Comparison of ENCODE assay signal across 15 cellular contexts in the genomic region with DNA sequence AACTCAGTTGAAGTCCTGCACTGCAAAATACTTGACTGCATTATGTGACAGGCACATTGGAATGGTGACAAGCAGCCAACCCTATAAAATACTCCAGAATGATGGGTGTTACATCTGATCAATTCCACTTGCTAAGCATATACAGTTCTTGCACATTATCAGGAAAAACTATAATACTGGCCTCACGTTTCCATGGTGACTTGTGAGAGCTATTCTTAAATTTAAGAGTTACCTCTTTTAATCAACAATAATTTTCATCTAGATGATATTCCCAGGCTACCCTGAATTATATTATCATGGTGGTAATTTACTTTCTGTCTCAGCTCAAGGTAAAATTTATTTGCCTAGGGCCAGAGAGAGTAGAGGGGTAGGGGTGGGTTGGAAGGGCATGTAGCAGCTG.
A peak's percentile ranks its signal among the peaks of the same experiment; 100 is the strongest.
DNase-seq lines count a peak whose midpoint lies in the region; ATAC-seq, FAIRE-seq and TF ChIP-seq lines count a peak whose summit lies in the region.
"Had no signal": no experiment of that assay in that cellular context is flagged by ENCODE, and none has a peak within 500 bp of the region (broad histone marks: within the 10 kb centered on the region; RNA-seq: fewer than 3 reads in every experiment).

No MANE protein-coding gene starts in this region.

- no peak for TF ChIP-seq EP300 in neural cell (conservative IDR thresholded peaks at IDR 0.05; ENCODE audit: poor library complexity, severe bottlenecking)

- no peak for DNase-seq in activated CD4-positive, alpha-beta memory T cell treated with anti-CD3 and anti-CD28 coated beads for 36 hours
- no peak for DNase-seq in activated CD4-positive, alpha-beta memory T cell treated with anti-CD3 and anti-CD28 coated beads, Interleukin-2, amount 10 ng/mL, durations not matched to agents 7 days and 5 days
- DNase-seq in GM12892 (ENCODE audit: insufficient read length) (no peak), T-cell (no peak), HTR-8/SVneo (ENCODE audit: insufficient read length, low spot score) (no peak)
- DNase-seq in activated CD4-positive, alpha-beta T cell treated with anti-CD3 and anti-CD28 coated beads for 1 hour, result no peak
- DNase-seq: BE2C, DMS79, GOT3, H9 had no signal

- no peaks in the 10 kb centered on the region for H3K27me3 ChIP-seq in neural cell (ENCODE audit: insufficient read depth, low read depth, low read length)
- H3K27me3 ChIP-seq: BE2C had no signal

- FAIRE-seq in GM12892 (lab: Jason Lieb, UNC), result peak; percentile 51
- no peak for FAIRE-seq in HTR-8/SVneo (lab: Jason Lieb, UNC)
- FAIRE-seq: A549, GM12878 had no signal

- H3K36me3 ChIP-seq in neural cell (ENCODE audit: insufficient read depth, low read length), result no peaks in the 10 kb centered on the region
- H3K36me3 ChIP-seq: BE2C had no signal

- H3K27ac ChIP-seq in neural cell (ENCODE audit: low read length), result peak overlapping the region; percentile 19
- H3K27ac ChIP-seq: A549, C4-2B had no signal

- peaks cover 2% of the 10 kb centered on the region for H3K9me3 ChIP-seq in neural cell (ENCODE audit: low read length)
- H3K9me3 ChIP-seq: BE2C had no signal

- H3K9ac ChIP-seq in neural cell (ENCODE audit: low read length), result no peak overlapping the region

- H2AFZ ChIP-seq in neural cell (ENCODE audit: low read depth, low read length), result no peak overlapping the region

- no peak overlapping the region for H3K4me3 ChIP-seq in neural cell (ENCODE audit: low read length)
- H3K4me3 ChIP-seq: A549, GM12878 had no signal

- H4K20me1 ChIP-seq in neural cell (ENCODE audit: insufficient read depth), result no peaks in the 10 kb centered on the region

- H3K9me3 Mint-ChIP-seq in activated CD4-positive, alpha-beta memory T cell treated with anti-CD3 and anti-CD28 coated beads for 36 hours, result peaks cover 21% of the 10 kb centered on the region
- H3K9me3 Mint-ChIP-seq in activated CD4-positive, alpha-beta memory T cell treated with anti-CD3 and anti-CD28 coated beads, Interleukin-2, amount 10 ng/mL, durations not matched to agents 7 days and 5 days, result peaks cover 21% of the 10 kb centered on the region
- peaks cover 7 to 11% (median 7%) of the 10 kb centered on the region in 3 donors for H3K9me3 Mint-ChIP-seq in T-cell

- CTCF ChIA-PET in activated CD4-positive, alpha-beta memory T cell treated with anti-CD3 and anti-CD28 coated beads for 36 hours (lab: Charles Lee), result interaction anchor here (0.9 to 2.2 kb wide), 5 partner anchors 14 to 320 kb away, joined by 3 to 7 read pairs (median 3); no protein-coding TSS in a partner anchor
- CTCF ChIA-PET in activated CD4-positive, alpha-beta memory T cell treated with anti-CD3 and anti-CD28 coated beads, Interleukin-2, amount 10 ng/mL, durations not matched to agents 7 days and 5 days (lab: Charles Lee), result interaction anchor here (0.7 kb wide), 1 partner anchor 324 kb away, joined by 3 read pairs; no protein-coding TSS in a partner anchor
- CTCF ChIA-PET in T-cell (lab: Charles Lee), result no interaction called here

- H3K4me2 ChIP-seq in neural cell (ENCODE audit: low read length), result no peak overlapping the region
- H3K4me2 ChIP-seq: A549 had no signal

- H3K4me3 Mint-ChIP-seq in activated CD4-positive, alpha-beta memory T cell treated with anti-CD3 and anti-CD28 coated beads for 36 hours, result no peak overlapping the region
- no peak overlapping the region for H3K4me3 Mint-ChIP-seq in activated CD4-positive, alpha-beta memory T cell treated with anti-CD3 and anti-CD28 coated beads, Interleukin-2, amount 10 ng/mL, durations not matched to agents 7 days and 5 days
- H3K4me3 Mint-ChIP-seq in T-cell, result no peak overlapping the region
- H3K4me3 Mint-ChIP-seq: H9, IgD-negative memory B cell had no signal

- intact Hi-C loops in activated CD4-positive, alpha-beta memory T cell treated with anti-CD3 and anti-CD28 coated beads for 36 hours (cut with micrococcal nuclease), result no loop called here

- no peak for ATAC-seq in T-cell (replicated peaks in 1 of 4)
- ATAC-seq: A549, GM12878 had no signal

- POLR2A ChIA-PET in activated CD4-positive, alpha-beta memory T cell treated with anti-CD3 and anti-CD28 coated beads for 36 hours (lab: Charles Lee), result no interaction called here
- POLR2A ChIA-PET in activated CD4-positive, alpha-beta memory T cell treated with anti-CD3 and anti-CD28 coated beads, Interleukin-2, amount 10 ng/mL, durations not matched to agents 7 days and 5 days (lab: Charles Lee), result interaction anchor here (0.7 kb wide), 1 partner anchor 809 kb away, joined by 3 read pairs; no protein-coding TSS in a partner anchor
- POLR2A ChIA-PET in T-cell (lab: Charles Lee), result no interaction called here

- H3K9me2 ChIP-seq in neural cell (ENCODE audit: insufficient read depth, low read length), result no peaks in the 10 kb centered on the region

- peak overlapping the region; percentile 16 for H3K27ac Mint-ChIP-seq in activated CD4-positive, alpha-beta memory T cell treated with anti-CD3 and anti-CD28 coated beads for 36 hours
- H3K27ac Mint-ChIP-seq in activated CD4-positive, alpha-beta memory T cell treated with anti-CD3 and anti-CD28 coated beads, Interleukin-2, amount 10 ng/mL, durations not matched to agents 7 days and 5 days, result no peak overlapping the region
- peak overlapping the region; percentile 39 to 43 for H3K27ac Mint-ChIP-seq in T-cell
- H3K27ac Mint-ChIP-seq: H9 had no signal

- TF ChIP-seq CTCF in neural cell (IDR thresholded peaks at IDR 0.05; ENCODE audit: poor library complexity, severe bottlenecking), result no peak

- no peak for TF ChIP-seq RAD21 in neural cell (conservative IDR thresholded peaks at IDR 0.05)

- peaks cover 2% of the 10 kb centered on the region for H3F3A ChIP-seq in neural cell (ENCODE audit: insufficient read depth, low read length, poor library complexity, severe bottlenecking)

- H3K4me1 Mint-ChIP-seq in activated CD4-positive, alpha-beta memory T cell treated with anti-CD3 and anti-CD28 coated beads for 36 hours (ENCODE audit: low read depth), result peaks cover 31% of the 10 kb centered on the region
- peaks cover 23% of the 10 kb centered on the region for H3K4me1 Mint-ChIP-seq in activated CD4-positive, alpha-beta memory T cell treated with anti-CD3 and anti-CD28 coated beads, Interleukin-2, amount 10 ng/mL, durations not matched to agents 7 days and 5 days
- peaks cover 34 to 49% (median 37%) of the 10 kb centered on the region in 3 donors for H3K4me1 Mint-ChIP-seq in T-cell
- H3K4me1 Mint-ChIP-seq: H9 had no signal

- no peaks in the 10 kb centered on the region for H3K79me2 ChIP-seq in neural cell (replicated peaks; ENCODE audit: insufficient read depth, low read length)

- TF ChIP-seq POLR2A in GM12892 (IDR thresholded peaks at IDR 0.05; ENCODE audit: low read depth, low read length), result no peak

- peaks cover 73% of the 10 kb centered on the region for H3K36me3 Mint-ChIP-seq in activated CD4-positive, alpha-beta memory T cell treated with anti-CD3 and anti-CD28 coated beads for 36 hours
- H3K36me3 Mint-ChIP-seq in activated CD4-positive, alpha-beta memory T cell treated with anti-CD3 and anti-CD28 coated beads, Interleukin-2, amount 10 ng/mL, durations not matched to agents 7 days and 5 days (ENCODE audit: low read depth), result peaks cover 92% of the 10 kb centered on the region
- H3K36me3 Mint-ChIP-seq in T-cell, result peaks cover 88% of the 10 kb centered on the region

- H3K27me3 Mint-ChIP-seq in activated CD4-positive, alpha-beta memory T cell treated with anti-CD3 and anti-CD28 coated beads for 36 hours, result no peaks in the 10 kb centered on the region
- H3K27me3 Mint-ChIP-seq in activated CD4-positive, alpha-beta memory T cell treated with anti-CD3 and anti-CD28 coated beads, Interleukin-2, amount 10 ng/mL, durations not matched to agents 7 days and 5 days, result no peaks in the 10 kb centered on the region
- H3K27me3 Mint-ChIP-seq in T-cell, result no peaks in the 10 kb centered on the region
- H3K27me3 Mint-ChIP-seq: IgD-negative memory B cell had no signal

TF ChIP-seq in neural cell, 6 proteins besides CTCF, POLR2A, EP300 and RAD21:
- TF ChIP-seq MXI1 (conservative IDR thresholded peaks at IDR 0.05; ENCODE audit: poor library complexity, severe bottlenecking) (no peak), SMC3 (conservative IDR thresholded peaks at IDR 0.05; ENCODE audit: poor library complexity) (no peak), TAF1 (IDR thresholded peaks at IDR 0.05; ENCODE audit: low read depth) (no peak), POLR2AphosphoS5 (IDR thresholded peaks at IDR 0.05) (no peak), REST (IDR thresholded peaks at IDR 0.05; ENCODE audit: borderline replicate concordance) (no peak)

Comparison
In these comparisons a context has a peak if more than half of its experiments do, and no peak if none do; other contexts are left out.
1. CTCF ChIA-PET loops: an anchor here in activated CD4-positive, alpha-beta memory T cell treated with anti-CD3 and anti-CD28 coated beads for 36 hours (0.9 to 2.2 kb wide) and activated CD4-positive, alpha-beta memory T cell treated with anti-CD3 and anti-CD28 coated beads, Interleukin-2, amount 10 ng/mL, durations not matched to agents 7 days and 5 days (0.7 kb wide); none called in T-cell.